ENCODE assay signal across 11 cellular contexts in genomic region chr3:45693941-45694521, GRCh38. TPM values are rescaled to one million over a fixed set of nuclear protein-coding genes. Genes with fewer than 3 reads are reported as not detected.
A peak's percentile ranks its signal among the peaks of the same experiment; 100 is the strongest.
DNase-seq lines count a peak whose midpoint lies in the region; ATAC-seq and TF ChIP-seq lines count a peak whose summit lies in the region.
"Had no signal": no experiment of that assay in that cellular context is flagged by ENCODE, and none has a peak within 500 bp of the region (broad histone marks: within the 10 kb centered on the region; RNA-seq: fewer than 3 reads in every experiment).

No MANE protein-coding gene starts in this region.

- peak overlapping the region in 4 of 10 experiments; percentile 1 to 24 (median 10); a peak in 4 of 20 replicates for H3K4me3 ChIP-seq in BLaER1 treated with 17β-estradiol and CSF1 and Interleukin-3, amounts not matched to agents 10 nM and 100 nM
- H3K4me3 ChIP-seq: suprapubic skin had no signal

- no peak overlapping the region for H3K27ac Mint-ChIP-seq in glutamatergic neuron (ENCODE audit: unreplicated experiment)

- H3K4me3 Mint-ChIP-seq in glutamatergic neuron (ENCODE audit: unreplicated experiment): no peak overlapping the region

- peaks cover 31% of the 10 kb centered on the region for H3K4me1 Mint-ChIP-seq in glutamatergic neuron (ENCODE audit: low read depth, unreplicated experiment)

- no peak for ATAC-seq in omental fat pad (ENCODE audit: low FRiP score)

- H3K4me2 ChIP-seq in BLaER1 treated with 17β-estradiol and CSF1 and Interleukin-3, amounts not matched to agents 10 nM and 100 nM: peak overlapping the region; percentile 57 to 96 (median 80)

- H3K27me3 Mint-ChIP-seq in glutamatergic neuron (ENCODE audit: unreplicated experiment): peaks cover 2% of the 10 kb centered on the region
- H3K27me3 Mint-ChIP-seq: progenitor cell of endocrine pancreas had no signal

- H3K36me3 ChIP-seq in BLaER1 treated with 17β-estradiol and CSF1 and Interleukin-3, amounts not matched to agents 10 nM and 100 nM: peaks cover 29 to 64% (median 57%) of the 10 kb centered on the region in 11 experiments
- H3K36me3 ChIP-seq: suprapubic skin had no signal

- H3K27me3 ChIP-seq in BLaER1 treated with 17β-estradiol and CSF1 and Interleukin-3, amounts not matched to agents 10 nM and 100 nM: no peaks in the 10 kb centered on the region
- H3K27me3 ChIP-seq: suprapubic skin had no signal

- TF ChIP-seq CTCF in GM20000 (IDR thresholded peaks at IDR 0.05; ENCODE audit: extremely low read depth, missing control alignments) (no peak), glutamatergic neuron (IDR thresholded peaks at IDR 0.05; ENCODE audit: partially characterized antibody, unreplicated experiment) (peak; percentile 40), omental fat pad (IDR thresholded peaks at IDR 0.05) (no peak)

- H4K20me1 ChIP-seq in BLaER1 treated with 17β-estradiol and CSF1 and Interleukin-3, amounts not matched to agents 10 nM and 100 nM: peaks cover 56 to 91% (median 85%) of the 10 kb centered on the region in 11 experiments; a peak in 20 of 22 replicates

- H3K27ac ChIP-seq in BLaER1 treated with 17β-estradiol and CSF1 and Interleukin-3, amounts not matched to agents 10 nM and 100 nM: peak overlapping the region in 6 of 11 experiments; percentile 5 to 52 (median 42); a peak in 9 of 22 replicates
- H3K27ac ChIP-seq: suprapubic skin had no signal

- H3K9me3 Mint-ChIP-seq in glutamatergic neuron (ENCODE audit: unreplicated experiment): peaks cover 6% of the 10 kb centered on the region

- DNase-seq in GM20000 (ENCODE audit: low spot score) (peak; percentile 29), T-helper 9 cell (peak; percentile 13), glutamatergic neuron (no peak), NCI-H1048 (lab: John Stamatoyannopoulos, UW) (no peak), NCI-H187 (lab: John Stamatoyannopoulos, UW) (no peak), omental fat pad (ENCODE audit: low spot score) (no peak), inferior parietal cortex (ENCODE audit: extremely low spot score) (no peak)
- DNase-seq: amygdala had no signal

- H3K9me3 ChIP-seq in BLaER1 treated with 17β-estradiol and CSF1 and Interleukin-3, amounts not matched to agents 10 nM and 100 nM (replicated peaks in 1 of 11): no peaks in the 10 kb centered on the region
- H3K9me3 ChIP-seq: suprapubic skin had no signal

- peaks cover 46 to 61% (median 50%) of the 10 kb centered on the region in 10 experiments for H3K4me1 ChIP-seq in BLaER1 treated with 17β-estradiol and CSF1 and Interleukin-3, amounts not matched to agents 10 nM and 100 nM

- peak overlapping the region in 5 of 11 experiments; percentile 1 to 27 (median 3); a peak in 2 of 22 replicates for H3K9ac ChIP-seq in BLaER1 treated with 17β-estradiol and CSF1 and Interleukin-3, amounts not matched to agents 10 nM and 100 nM

- H3K36me3 Mint-ChIP-seq in glutamatergic neuron (ENCODE audit: unreplicated experiment): no peaks in the 10 kb centered on the region

RNA-seq across cellular contexts. Expression of gene SACM1L, which starts 4.8 kb away (rescaled TPM):
- 59.2 TPM for total RNA-seq in glutamatergic neuron (ENCODE audit: unreplicated experiment)
- total RNA-seq in omental fat pad: 10 to 100 TPM; 36.9 to 63.4 (median 49.5) TPM

Comparison
In these comparisons a context has a peak if more than half of its experiments do, and no peak if none do; other contexts are left out.
1. DNase-seq: peak in GM20000 (single experiment) and T-helper 9 cell (single experiment); none in glutamatergic neuron (single experiment), NCI-H1048 (single experiment), NCI-H187 (0 of 2), omental fat pad (single experiment) and inferior parietal cortex (single experiment).